In genomic region chr3:35500641-35501353, GRCh38 we compare ENCODE assay signal across 27 cellular contexts.
DNase-seq lines count a peak whose midpoint lies in the region; ATAC-seq, FAIRE-seq and TF ChIP-seq lines count a peak whose summit lies in the region.
"Had no signal": no experiment of that assay in that cellular context is flagged by ENCODE, and none has a peak within 500 bp of the region (broad histone marks: within the 10 kb centered on the region; RNA-seq: fewer than 3 reads in every experiment).

No MANE protein-coding gene starts in this region.

- no peak overlapping the region for H3K27ac ChIP-seq in foreskin keratinocyte
- H3K27ac ChIP-seq: A549, epithelial cell of prostate, neutrophil, prostate gland, SK-N-MC had no signal

- H3K27me3 ChIP-seq in foreskin keratinocyte: no peaks in the 10 kb centered on the region
- H3K27me3 ChIP-seq: BE2C, neutrophil had no signal

- TF ChIP-seq CTCF in foreskin keratinocyte (conservative IDR thresholded peaks at IDR 0.05): no peak

- in situ Hi-C loops in Caki2 (cut with HindIII; ENCODE audit: low pct_unique_long_range_greater_than_20kb, low sequenced_read_pairs): no loop called here

- peak; percentile 12 for DNase-seq in Caki2 (ENCODE audit: low read depth)
- no peak for DNase-seq in RCC 7860 (ENCODE audit: low spot score)
- peak; percentile 85 for DNase-seq in myocyte (ENCODE audit: low read depth)
- no peak for DNase-seq in foreskin keratinocyte
- no peak for DNase-seq in NCI-H2107 treated with DMSO at 0.1 percent for 48 hours (lab: John Stamatoyannopoulos, UW; ENCODE audit: unreplicated experiment)
- DNase-seq in NCI-H2196 (lab: John Stamatoyannopoulos, UW; ENCODE audit: unreplicated experiment): no peak
- DNase-seq: activated CD4-positive, alpha-beta T cell treated with anti-CD3 and anti-CD28 coated beads for 4 hours; activated naive CD4-positive, alpha-beta T cell treated with anti-CD3 and anti-CD28 coated beads for 36 hours; amniotic stem cell; BE2C; effector CD4-positive, alpha-beta T cell; NCI-H1048; NCI-H187 treated with DMSO at 0.1 percent for 48 hours; NCI-H2227 treated with DMSO at 0.1 percent for 48 hours; NCI-H69; small intestine; stimulated activated CD4-positive, alpha-beta T cell treated with anti-CD3 and anti-CD28 coated beads, Interleukin-1b, Interleukin-23, amount 100 ng/mL, for 48 hours; T-helper 17 cell had no signal

- ATAC-seq in HG02798 (IDR thresholded peaks at IDR 0.05; ENCODE audit: poor library complexity, unreplicated experiment): peak; percentile 31
- no peak for ATAC-seq in foreskin keratinocyte
- ATAC-seq in HG02885 (IDR thresholded peaks at IDR 0.05; ENCODE audit: poor library complexity, unreplicated experiment): no peak
- ATAC-seq: A549, GM12878, GM23338, T-helper 17 cell had no signal

- peak; percentile 25 for FAIRE-seq in RCC 7860 (lab: Jason Lieb, UNC)
- FAIRE-seq: A549, GM12878, small intestine had no signal

- H3K4me1 ChIP-seq in foreskin keratinocyte: no peaks in the 10 kb centered on the region
- H3K4me1 ChIP-seq: A549, BE2C, prostate gland had no signal

Comparison
In these comparisons a context has a peak if more than half of its experiments do, and no peak if none do; other contexts are left out.
1. DNase-seq: peak in Caki2 (single experiment) and myocyte (single experiment); none in RCC 7860 (single experiment), foreskin keratinocyte (0 of 2), NCI-H2107 treated with DMSO at 0.1 percent for 48 hours (single experiment) and NCI-H2196 (single experiment).